Comparison of ENCODE assay signal across 1 cellular context in genomic region chr1:211781260-211781659, GRCh38.
TF ChIP-seq lines count a peak whose summit lies in the region.

No MANE protein-coding gene starts in this region.

TF ChIP-seq in SK-N-SH, 30 proteins besides CTCF, POLR2A, EP300 and RAD21 (continued from another document):
- TF ChIP-seq YY1 (IDR thresholded peaks at IDR 0.05; ENCODE audit: low read depth) (no peak), PBX3 (IDR thresholded peaks at IDR 0.05) (no peak), FOSL2 (IDR thresholded peaks at IDR 0.05; ENCODE audit: borderline replicate concordance, low read depth) (no peak), JUND (IDR thresholded peaks at IDR 0.05) (no peak), NRF1 (IDR thresholded peaks at IDR 0.05; ENCODE audit: low read depth, low read length) (no peak), MXI1 (IDR thresholded peaks at IDR 0.05; ENCODE audit: low read depth, low read length) (no peak), NFIC (IDR thresholded peaks at IDR 0.05; ENCODE audit: borderline replicate concordance) (no peak), GATA2 (CRISPR knock-in tag; IDR thresholded peaks at IDR 0.05) (no peak), FOXJ3 (CRISPR knock-in tag; IDR thresholded peaks at IDR 0.05) (no peak), REST (IDR thresholded peaks at IDR 0.05; ENCODE audit: low read depth, low read length) (no peak), ELF1 (IDR thresholded peaks at IDR 0.05) (no peak), RCOR1 (IDR thresholded peaks at IDR 0.05; ENCODE audit: low read length) (no peak), GABPA (IDR thresholded peaks at IDR 0.05; ENCODE audit: low read depth) (no peak), CHD2 (IDR thresholded peaks at IDR 0.05; ENCODE audit: low read length, partially characterized antibody) (no peak), SIN3A (IDR thresholded peaks at IDR 0.05; ENCODE audit: borderline replicate concordance, low read depth, low read length) (no peak), MAX (IDR thresholded peaks at IDR 0.05; ENCODE audit: low read depth) (no peak)
TF ChIP-seq in SK-N-SH: peak in this region for 0.
